Comparison of ENCODE assay signal across 28 cellular contexts in genomic region chr4:17077105-17077504, GRCh38.
"Had no signal": no experiment of that assay in that cellular context is flagged by ENCODE, and none has a peak within 500 bp of the region (broad histone marks: within the 10 kb centered on the region; RNA-seq: fewer than 3 reads in every experiment).

No MANE protein-coding gene starts in this region.

- H3K27me3 ChIP-seq: gastroesophageal sphincter, heart right ventricle, right atrium auricular region, stomach, thyroid gland had no signal

- H3K27ac ChIP-seq: coronary artery, gastroesophageal sphincter, heart right ventricle, lower lobe of right lung, parathyroid adenoma, prostate gland, right atrium auricular region, stomach, thyroid gland had no signal

- H2AFZ ChIP-seq: parathyroid adenoma had no signal

- H3K9ac ChIP-seq: parathyroid adenoma had no signal

- DNase-seq: dermis blood vessel endothelial cell; effector memory CD8-positive, alpha-beta T cell; foreskin fibroblast; heart right ventricle; hippocampal formation; immature natural killer cell; left ventricle myocardium superior; lower lobe of right lung; mucosa of descending colon; naive B cell; stimulated activated CD4-positive, alpha-beta T cell treated with anti-CD3 and anti-CD28 coated beads, Interleukin-12 subunit alpha, Interleukin-12 subunit beta, amount 100 ng/mL, for 4 hours; stimulated activated CD4-positive, alpha-beta T cell treated with anti-CD3 and anti-CD28 coated beads, Interleukin-1b, Interleukin-23, amount 100 ng/mL, for 48 hours; stimulated activated CD4-positive, alpha-beta T cell treated with anti-CD3 and anti-CD28 coated beads, Interleukin-4, amount 100 ng/mL, for 1 hour; stimulated activated CD8-positive, alpha-beta memory T cell treated with anti-CD3 and anti-CD28 coated beads, Interleukin-4, amount 100 ng/mL, for 48 hours; stimulated activated naive CD4-positive, alpha-beta T cell treated with Interleukin-2 at 50 U/mL for 16 hours; stomach; thyroid gland; trophoblast cell had no signal

- H3K4me1 ChIP-seq: gastroesophageal sphincter, parathyroid adenoma, prostate gland, stomach, thyroid gland had no signal

- H3K4me3 ChIP-seq: coronary artery, gastroesophageal sphincter, heart right ventricle, lower lobe of right lung, mucosa of descending colon, prostate gland, right atrium auricular region, smooth muscle cell, stomach, thyroid gland had no signal

- H3K27ac Mint-ChIP-seq: effector memory CD8-positive, alpha-beta T cell; immature natural killer cell; mesothelial cell of epicardium; naive B cell; natural killer cell treated with Interleukin-12 subunit alpha and Interleukin-12 subunit beta and Interleukin-15 and Interleukin-18, amount 100 ng/mL, for 72 hours had no signal

- H3K36me3 Mint-ChIP-seq: immature natural killer cell; mesothelial cell of epicardium; naive B cell; natural killer cell treated with Interleukin-12 subunit alpha and Interleukin-12 subunit beta and Interleukin-15 and Interleukin-18, amount 100 ng/mL, for 72 hours had no signal

- H3K4me1 Mint-ChIP-seq: immature natural killer cell, naive B cell, neural crest cell had no signal

- H3K79me2 ChIP-seq: parathyroid adenoma had no signal

- H3K4me2 ChIP-seq: smooth muscle cell had no signal

- H3K36me3 ChIP-seq: gastroesophageal sphincter, heart right ventricle, lower lobe of right lung, prostate gland, right atrium auricular region, stomach, thyroid gland had no signal

- H3K9me3 Mint-ChIP-seq: immature natural killer cell; mesothelial cell of epicardium; natural killer cell treated with Interleukin-12 subunit alpha and Interleukin-12 subunit beta and Interleukin-15 and Interleukin-18, amount 100 ng/mL, for 72 hours; neural crest cell had no signal

- ATAC-seq: effector memory CD8-positive, alpha-beta T cell; gastroesophageal sphincter; heart right ventricle; left ventricle myocardium superior; lower lobe of right lung; mucosa of descending colon; natural killer cell treated with Interleukin-12 subunit alpha and Interleukin-12 subunit beta and Interleukin-15 and Interleukin-18, amount 100 ng/mL, for 72 hours; sciatic nerve had no signal

- H3K9me3 ChIP-seq: gastroesophageal sphincter, heart right ventricle, lower lobe of right lung, mucosa of descending colon, prostate gland, right atrium auricular region, stomach, thyroid gland had no signal

- H3K27me3 Mint-ChIP-seq: effector memory CD8-positive, alpha-beta T cell had no signal

- H3K4me3 Mint-ChIP-seq: effector memory CD8-positive, alpha-beta T cell; immature natural killer cell; mesothelial cell of epicardium; naive B cell; natural killer cell treated with Interleukin-12 subunit alpha and Interleukin-12 subunit beta and Interleukin-15 and Interleukin-18, amount 100 ng/mL, for 72 hours; neural crest cell had no signal
